In genomic region chr22:26590525-26590858, GRCh38 we compare ENCODE assay signal across 8 cellular contexts. TPM values are rescaled to one million over a fixed set of nuclear protein-coding genes. Genes with fewer than 3 reads are reported as not detected.
DNase-seq lines count a peak whose midpoint lies in the region; ATAC-seq and TF ChIP-seq lines count a peak whose summit lies in the region.

No MANE protein-coding gene starts in this region.

- H3F3A ChIP-seq in neural progenitor cell (ENCODE audit: low read depth): peaks cover 19% of the 10 kb centered on the region

- in situ Hi-C loops in GM13976 (cut with MboI; ENCODE audit: low sequenced_read_pairs, unreplicated experiment): no loop called here

- no peak for TF ChIP-seq CTCF in Peyer's patch (IDR thresholded peaks at IDR 0.05)
- TF ChIP-seq CTCF in epithelial cell of esophagus (IDR thresholded peaks at IDR 0.05; ENCODE audit: insufficient read depth, low read depth, low read length, missing control alignments): peak; percentile 21
- no peak for TF ChIP-seq CTCF in neural progenitor cell (IDR thresholded peaks at IDR 0.05)
- TF ChIP-seq CTCF in GM13976 (IDR thresholded peaks at IDR 0.05; ENCODE audit: borderline replicate concordance, control extremely low read depth, extremely low read depth, insufficient read depth, missing control alignments): no peak

- no peaks in the 10 kb centered on the region for H3K27me3 ChIP-seq in Peyer's patch
- peaks cover 3% of the 10 kb centered on the region for H3K27me3 ChIP-seq in neural progenitor cell

- H2AFZ ChIP-seq in neural progenitor cell (replicated peaks): peak overlapping the region; percentile 30

- H3K4me3 Mint-ChIP-seq in neural progenitor cell: peak overlapping the region; percentile 95

- no peaks in the 10 kb centered on the region for H3K9me3 ChIP-seq in Peyer's patch
- H3K9me3 ChIP-seq in neural progenitor cell (ENCODE audit: low read depth): peaks cover 4% of the 10 kb centered on the region

- H3K4me1 Mint-ChIP-seq in neural progenitor cell: peaks cover 17% of the 10 kb centered on the region

- H3K36me3 Mint-ChIP-seq in neural progenitor cell: peaks cover 6% of the 10 kb centered on the region

- H3K4me3 ChIP-seq in Peyer's patch (peak overlapping the region; percentile 92 to 100 (median 96)), epithelial cell of esophagus (ENCODE audit: low read length) (peak overlapping the region; percentile 67), neural progenitor cell (peak overlapping the region; percentile 100)

- H3K9me3 Mint-ChIP-seq in neural progenitor cell: peaks cover 5% of the 10 kb centered on the region

- peaks cover 13% of the 10 kb centered on the region for H3K27me3 Mint-ChIP-seq in neural progenitor cell (ENCODE audit: insufficient read depth, low read depth)

- H3K4me2 ChIP-seq in neural progenitor cell: peak overlapping the region; percentile 99

- no peak overlapping the region for H3K27ac Mint-ChIP-seq in neural progenitor cell

- no peak for TF ChIP-seq POLR2A in Peyer's patch (IDR thresholded peaks at IDR 0.05)

- peaks cover 16% of the 10 kb centered on the region for H4K20me1 ChIP-seq in neural progenitor cell (ENCODE audit: low read depth)

- no peak for ATAC-seq in HG02884 (IDR thresholded peaks at IDR 0.05; ENCODE audit: unreplicated experiment)
- ATAC-seq in GM18520 (IDR thresholded peaks at IDR 0.05; ENCODE audit: unreplicated experiment): no peak

- no peak overlapping the region for H3K9ac ChIP-seq in neural progenitor cell

- H3K36me3 ChIP-seq in Peyer's patch (no peaks in the 10 kb centered on the region), neural progenitor cell (peaks cover 6% of the 10 kb centered on the region)

- H3K27ac ChIP-seq in Peyer's patch: peak overlapping the region; percentile 85 to 94 (median 90)
- no peak overlapping the region for H3K27ac ChIP-seq in neural progenitor cell

- H3K4me1 ChIP-seq in Peyer's patch (peaks cover 0 to 30% (median 5%) of the 10 kb centered on the region in 4 donors), neural progenitor cell (peaks cover 10% of the 10 kb centered on the region)

- H3K79me2 ChIP-seq in neural progenitor cell (ENCODE audit: low read depth): peaks cover 28% of the 10 kb centered on the region

- peak; percentile 56 for DNase-seq in EH (ENCODE audit: low read depth)
- DNase-seq in Peyer's patch: no peak
- no peak for DNase-seq in epithelial cell of esophagus (ENCODE audit: low read depth)
- no peak for DNase-seq in neural progenitor cell (ENCODE audit: low spot score)
- DNase-seq in GM13976 (ENCODE audit: low spot score): no peak
- DNase-seq in NCI-H128 (lab: John Stamatoyannopoulos, UW; ENCODE audit: unreplicated experiment): no peak

RNA-seq across cellular contexts. Expression of gene TPST2, which starts 0.6 kb away (rescaled TPM):
- 10 to 100 TPM; 26.8 to 47.9 (median 38.5) TPM for total RNA-seq in Peyer's patch
- 31.7 and 59.5 TPM in 2 replicates for total RNA-seq in neural progenitor cell (ENCODE audit: low replicate concordance)

RNA-seq across cellular contexts. Expression of gene CRYBB1, which starts 27.3 kb away (rescaled TPM):
- total RNA-seq in Peyer's patch (not detected), neural progenitor cell (ENCODE audit: low replicate concordance) (0.53 TPM in 1 of 2 replicates, not detected in the other)

RNA-seq across cellular contexts. Expression of gene CRYBA4, which starts 31.3 kb away (rescaled TPM):
- total RNA-seq in Peyer's patch (not detected), neural progenitor cell (ENCODE audit: low replicate concordance) (1.1 and 1.6 TPM in 2 replicates)
